ENCODE assay signal across 19 cellular contexts in genomic region chr12:10151621-10152020, GRCh38. TPM values are rescaled to one million over a fixed set of nuclear protein-coding genes. Genes with fewer than 3 reads are reported as not detected.
A peak's percentile ranks its signal among the peaks of the same experiment; 100 is the strongest.
DNase-seq lines count a peak whose midpoint lies in the region; ATAC-seq and TF ChIP-seq lines count a peak whose summit lies in the region.
"Had no signal": no experiment of that assay in that cellular context is flagged by ENCODE, and none has a peak within 500 bp of the region (broad histone marks: within the 10 kb centered on the region; RNA-seq: fewer than 3 reads in every experiment).

No MANE protein-coding gene starts in this region.

- DNase-seq in EH (ENCODE audit: low read depth) (peak; percentile 76), HFFc6 (peak; percentile 74), amniotic epithelial cell (ENCODE audit: low read depth) (peak; percentile 54), NK-92 (lab: John Stamatoyannopoulos, UW; ENCODE audit: unreplicated experiment) (no peak), NCI-H1436 treated with DMSO at 0.1 percent for 48 hours (lab: John Stamatoyannopoulos, UW) (no peak)
- DNase-seq in effector CD8-positive, alpha-beta T cell (lab: John Stamatoyannopoulos, UW): no peak
- DNase-seq: 8988T; C1 segment of cervical spinal cord; Calu3; CD4-positive, alpha-beta memory T cell; COR-L47; DMS53; DMS79 treated with DMSO at 0.1 percent for 48 hours; GDM1; GOT3 had no signal

- H3K9me3 Mint-ChIP-seq in HFFc6: peaks cover 5% of the 10 kb centered on the region; the same call in 1 of the 2 replicates
- H3K9me3 Mint-ChIP-seq: CD4-positive, alpha-beta memory T cell had no signal

- no peak for TF ChIP-seq CTCF in HFFc6 (IDR thresholded peaks at IDR 0.05)

- H3K4me3 Mint-ChIP-seq in HFFc6: no peak overlapping the region
- H3K4me3 Mint-ChIP-seq: CD4-positive, alpha-beta memory T cell had no signal

- peaks cover 31% of the 10 kb centered on the region for H3K4me1 Mint-ChIP-seq in HFFc6 (ENCODE audit: low read depth)

- H3K27ac Mint-ChIP-seq in HFFc6: peak overlapping the region; percentile 36; the same call in 1 of the 2 replicates

- ATAC-seq in GM18502 (IDR thresholded peaks at IDR 0.05; ENCODE audit: poor library complexity, unreplicated experiment): no peak
- ATAC-seq: GM12878 had no signal

- H3K36me3 Mint-ChIP-seq in HFFc6 (ENCODE audit: low read depth): 0 out of 2 replicates have a peak, but pooled peaks cover 4% of the 10 kb centered on the region
- H3K36me3 Mint-ChIP-seq: CD4-positive, alpha-beta memory T cell had no signal

- H3K27me3 Mint-ChIP-seq in HFFc6 (ENCODE audit: insufficient read depth): no peaks in the 10 kb centered on the region; the same call in 1 of the 2 replicates

RNA-seq across cellular contexts. Expression of gene OLR1, which starts 20.3 kb away (rescaled TPM):
- total RNA-seq in HFFc6 (2021; fragmentation: NEBNext Ultra II Directional; extraction: Animal tissue kit (Norgen Biotek cat#: 25700)): 10 to 100 TPM; 30.3 to 53.6 (median 40.0) TPM
- total RNA-seq: A673, Calu3 had no signal

RNA-seq across cellular contexts. Expression of gene CLEC7A, which starts 21.6 kb away (rescaled TPM):
- total RNA-seq in HFFc6 (2021; fragmentation: NEBNext Ultra II Directional; extraction: Animal tissue kit (Norgen Biotek cat#: 25700)): not detected
- total RNA-seq: Daoy, GM12878 had no signal

RNA-seq across cellular contexts. Expression of gene TMEM52B, which starts 27.2 kb away (rescaled TPM):
- 1 to 10 TPM in 4 of 6 experiments, under 1 TPM in 2; 0.74 to 2.3 (median 1.1) TPM for total RNA-seq in HFFc6 (2021; fragmentation: NEBNext Ultra II Directional; extraction: Animal tissue kit (Norgen Biotek cat#: 25700))
- total RNA-seq: A673; Calu3; CD4-positive, alpha-beta memory T cell; GM12878 had no signal

RNA-seq across cellular contexts. Expression of gene CLEC1A, which starts 52.8 kb away (rescaled TPM):
- total RNA-seq in HFFc6 (2021; fragmentation: NEBNext Ultra II Directional; extraction: Animal tissue kit (Norgen Biotek cat#: 25700)): 1 to 10 TPM in 1 of 6 experiments, under 1 TPM in 5; 0.14 to 1.2 (median 0.71) TPM
- total RNA-seq: A673; Calu3; CD4-positive, alpha-beta memory T cell; GM12878 had no signal

Comparison
In these comparisons a context has a peak if more than half of its experiments do, and no peak if none do; other contexts are left out.
1. DNase-seq: peak in EH (single experiment), HFFc6 (single experiment) and amniotic epithelial cell (single experiment); none in NK-92 (single experiment), effector CD8-positive, alpha-beta T cell (single experiment) and NCI-H1436 treated with DMSO at 0.1 percent for 48 hours (single experiment).